Comparison of ENCODE assay signal across 16 cellular contexts in genomic region chr13:51726446-51727185, GRCh38.
A peak's percentile ranks its signal among the peaks of the same experiment; 100 is the strongest.
DNase-seq lines count a peak whose midpoint lies in the region; ATAC-seq, FAIRE-seq and TF ChIP-seq lines count a peak whose summit lies in the region.
"Had no signal": no experiment of that assay in that cellular context is flagged by ENCODE, and none has a peak within 500 bp of the region (broad histone marks: within the 10 kb centered on the region; RNA-seq: fewer than 3 reads in every experiment).

No MANE protein-coding gene starts in this region.

- H3K4me1 ChIP-seq in endothelial cell of umbilical vein (ENCODE audit: control insufficient read depth, extremely low read depth, insufficient read depth, low read length) (peaks cover 14% of the 10 kb centered on the region), osteoblast (ENCODE audit: insufficient read depth, low read length) (peaks cover 57% of the 10 kb centered on the region)
- H3K4me1 ChIP-seq: BE2C had no signal

- H4K20me1 ChIP-seq in endothelial cell of umbilical vein (replicated peaks; ENCODE audit: control insufficient read depth, extremely low read depth, insufficient read depth, low read length) (no peaks in the 10 kb centered on the region), osteoblast (ENCODE audit: insufficient read depth, low read length) (no peaks in the 10 kb centered on the region)

- BruUV-seq in endothelial cell of umbilical vein (replicated peaks; lab: Mats Ljungman, UMichigan): no TSS peak

- POLR2A ChIA-PET in endothelial cell of umbilical vein (lab: Charles Lee): interaction anchor here (1.8 kb wide), 1 partner anchor 274 kb away, joined by 6 read pairs; the partner anchor contains the start of gene INTS6

- TF ChIP-seq POLR2A in endothelial cell of umbilical vein (IDR thresholded peaks at IDR 0.05; ENCODE audit: low read depth, low read length) (no peak), GM12892 (IDR thresholded peaks at IDR 0.05; ENCODE audit: low read depth, low read length) (no peak), GM18505 (IDR thresholded peaks at IDR 0.05; ENCODE audit: borderline replicate concordance, extremely low read depth, insufficient read depth, insufficient read length) (no peak)

- H3K36me3 ChIP-seq in SK-N-MC (ENCODE audit: insufficient read depth, low read length): peaks cover 18% of the 10 kb centered on the region
- H3K36me3 ChIP-seq in endothelial cell of umbilical vein (ENCODE audit: control insufficient read depth in 2 of 2, extremely low read depth in 1 of 2, insufficient read depth in 2 of 2, low read length in 2 of 2): no peaks in the 10 kb centered on the region
- peaks cover 10% of the 10 kb centered on the region for H3K36me3 ChIP-seq in osteoblast (ENCODE audit: insufficient read depth, low read length)
- H3K36me3 ChIP-seq: BE2C had no signal

- intact Hi-C loops in endothelial cell of umbilical vein (cut with micrococcal nuclease): loop anchor here (5.0 kb wide), 1 partner anchor 144 kb away; the partner anchor contains the start of gene WDFY2

- H3K79me2 ChIP-seq in endothelial cell of umbilical vein (ENCODE audit: control insufficient read depth, insufficient read depth, low read length) (no peaks in the 10 kb centered on the region), osteoblast (ENCODE audit: insufficient read depth, low read length) (peaks cover 35% of the 10 kb centered on the region)

- H2AFZ ChIP-seq in endothelial cell of umbilical vein (ENCODE audit: low read depth, low read length) (no peak overlapping the region), osteoblast (ENCODE audit: low read length) (no peak overlapping the region)

- no peak overlapping the region for H3K9ac ChIP-seq in SK-N-MC (ENCODE audit: insufficient read length)
- no peak overlapping the region for H3K9ac ChIP-seq in endothelial cell of umbilical vein (replicated peaks; ENCODE audit: extremely low read depth, insufficient read depth, low read length)

- DNase-seq in AG08395 (ENCODE audit: low spot score): peak; percentile 22
- DNase-seq in SK-N-MC (ENCODE audit: low read depth, low spot score): no peak
- peak; percentile 69 for DNase-seq in endothelial cell of umbilical vein (ENCODE audit: low read depth, low spot score)
- DNase-seq in osteoblast (ENCODE audit: insufficient read length, low spot score, missing footprints): peak; percentile 70
- no peak for DNase-seq in NCI-H524 (lab: John Stamatoyannopoulos, UW)
- DNase-seq in GM12892 (ENCODE audit: insufficient read length): no peak
- DNase-seq in stimulated activated CD4-positive, alpha-beta T cell treated with anti-CD3 and anti-CD28 coated beads, Interleukin-15, amount 100 ng/mL, for 24 hours: no peak
- DNase-seq: activated CD4-positive, alpha-beta T cell treated with anti-CD3 and anti-CD28 coated beads for 4 hours; activated T-cell treated with anti-CD3 and anti-CD28 coated beads, Interleukin-2, amount 50 U/mL, for 4 hours; BE2C; NCI-H1436 treated with DMSO at 0.1 percent for 48 hours; NCI-H524 treated with DMSO at 0.1 percent for 48 hours; nucleus accumbens; T-helper 2 cell had no signal

- FAIRE-seq in endothelial cell of umbilical vein (lab: Jason Lieb, UNC): no peak
- FAIRE-seq in GM12892 (lab: Jason Lieb, UNC): no peak

- no peak overlapping the region for H3K4me2 ChIP-seq in endothelial cell of umbilical vein (ENCODE audit: insufficient read depth, low read length)
- peak overlapping the region; percentile 33 for H3K4me2 ChIP-seq in osteoblast (ENCODE audit: insufficient read depth, low read length)

- no peaks in the 10 kb centered on the region for H3K27me3 ChIP-seq in endothelial cell of umbilical vein (ENCODE audit: control insufficient read depth in 2 of 2, insufficient read depth in 2 of 2, low read length in 2 of 2)
- no peaks in the 10 kb centered on the region for H3K27me3 ChIP-seq in osteoblast (ENCODE audit: insufficient read depth, low read length)
- H3K27me3 ChIP-seq: BE2C had no signal

- H3K27ac ChIP-seq in SK-N-MC: peak overlapping the region; percentile 57; the same call in 1 of the 2 replicates
- H3K27ac ChIP-seq in endothelial cell of umbilical vein (ENCODE audit: insufficient read depth, low read depth, low read length): no peak overlapping the region
- peak overlapping the region; percentile 99 for H3K27ac ChIP-seq in osteoblast (ENCODE audit: low read depth, low read length)

- ATAC-seq in GM18505 (IDR thresholded peaks at IDR 0.05; ENCODE audit: unreplicated experiment): no peak
- ATAC-seq: activated T-cell treated with anti-CD3 and anti-CD28 coated beads, Interleukin-2, amount 50 U/mL, for 4 hours; Panc1 had no signal

- H3K9me1 ChIP-seq in endothelial cell of umbilical vein (replicated peaks; ENCODE audit: control insufficient read depth, extremely low read depth, insufficient read depth, low read length): no peaks in the 10 kb centered on the region

- no peaks in the 10 kb centered on the region for H3K9me3 ChIP-seq in SK-N-MC (ENCODE audit: low read depth, low read length)
- H3K9me3 ChIP-seq in endothelial cell of umbilical vein (replicated peaks; ENCODE audit: control insufficient read depth, insufficient read depth, low read length): no peaks in the 10 kb centered on the region
- no peaks in the 10 kb centered on the region for H3K9me3 ChIP-seq in osteoblast (ENCODE audit: low read depth, low read length)
- H3K9me3 ChIP-seq: BE2C had no signal

- dilution Hi-C loops in endothelial cell of umbilical vein (cut with MboI; ENCODE audit: extremely low pct_ligation_motif_present, low sequenced_read_pairs): no loop called here

- H3K4me3 ChIP-seq in SK-N-MC: no peak overlapping the region
- H3K4me3 ChIP-seq in endothelial cell of umbilical vein (replicated peaks in 1 of 3; ENCODE audit: insufficient read depth in 1 of 3, low read depth in 1 of 3, low read length in 3 of 3): no peak overlapping the region
- H3K4me3 ChIP-seq in osteoblast (ENCODE audit: insufficient read depth, low read length): no peak overlapping the region

- CTCF ChIA-PET in endothelial cell of umbilical vein (lab: Charles Lee): interaction anchor here (1.1 to 1.6 kb wide), 2 partner anchors 82 to 273 kb away, joined by 3 read pairs; partner anchors contain the start of gene INTS6

- TF ChIP-seq CTCF in endothelial cell of umbilical vein (IDR thresholded peaks at IDR 0.05; ENCODE audit: extremely low read depth in 1 of 2, insufficient read depth in 1 of 2, low read depth in 1 of 2, low read length in 2 of 2): no peak
- TF ChIP-seq CTCF in osteoblast (IDR thresholded peaks at IDR 0.05; ENCODE audit: extremely low read depth, low read depth, low read length): no peak

TF ChIP-seq in endothelial cell of umbilical vein, 7 proteins besides CTCF, POLR2A, EP300 and RAD21:
- TF ChIP-seq MYC (IDR thresholded peaks at IDR 0.05; ENCODE audit: low read depth, low read length): no peak
- no peak for TF ChIP-seq EZH2 (IDR thresholded peaks at IDR 0.05; ENCODE audit: borderline replicate concordance, low read depth, low read length, severe bottlenecking)
- no peak for TF ChIP-seq JUN (IDR thresholded peaks at IDR 0.05; ENCODE audit: borderline replicate concordance, insufficient read depth, insufficient read length, low read depth)
- TF ChIP-seq POLR2AphosphoS5 (IDR thresholded peaks at IDR 0.05; ENCODE audit: insufficient read depth, low read depth, low read length): no peak

Comparison
In these comparisons a context has a peak if more than half of its experiments do, and no peak if none do; other contexts are left out.
1. DNase-seq: peak in AG08395 (single experiment), endothelial cell of umbilical vein (single experiment) and osteoblast (single experiment); none in SK-N-MC (single experiment), NCI-H524 (0 of 2), GM12892 (single experiment) and stimulated activated CD4-positive, alpha-beta T cell treated with anti-CD3 and anti-CD28 coated beads, Interleukin-15, amount 100 ng/mL, for 24 hours (single experiment).